ENCODE assay signal across 21 cellular contexts in the genomic region with DNA sequence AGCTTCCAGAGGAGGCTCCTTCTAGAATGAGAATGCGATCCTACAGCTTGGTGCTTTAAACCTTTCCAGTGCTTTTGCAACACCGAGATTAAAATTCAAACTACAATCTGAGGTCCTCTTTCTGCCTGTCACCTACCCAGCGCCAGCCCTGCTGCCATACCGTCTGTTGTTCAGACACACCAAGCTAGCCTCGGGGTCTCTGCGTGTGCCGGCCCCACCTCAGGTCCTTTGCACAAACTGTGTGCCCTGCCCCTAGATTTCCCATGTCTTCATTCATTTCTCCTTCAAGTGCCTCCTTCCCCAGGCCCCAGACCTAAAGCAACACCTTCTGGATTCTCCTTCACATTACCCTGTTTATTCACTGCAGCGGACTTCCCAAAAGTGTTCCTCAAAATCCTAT. TPM values are rescaled to one million over a fixed set of nuclear protein-coding genes. Genes with fewer than 3 reads are reported as not detected.
"Had no signal": no experiment of that assay in that cellular context is flagged by ENCODE, and none has a peak within 500 bp of the region (broad histone marks: within the 10 kb centered on the region; RNA-seq: fewer than 3 reads in every experiment).

No MANE protein-coding gene starts in this region.

- H3K27ac ChIP-seq: coronary artery, heart right ventricle, thoracic aorta had no signal

- H3K9me3 ChIP-seq: heart right ventricle, spleen, thoracic aorta had no signal

- H3K4me3 ChIP-seq: coronary artery, heart right ventricle, spleen, thoracic aorta had no signal

- H3K9me3 Mint-ChIP-seq: nephron progenitor cell; stimulated activated naive CD8-positive, alpha-beta T cell treated with anti-CD3 and anti-CD28 coated beads, Interleukin-15, amount 100 ng/mL, for 72 hours; T-cell had no signal

- H3K4me1 Mint-ChIP-seq: nephron progenitor cell had no signal

- FAIRE-seq: frontal cortex, urothelium cell line had no signal

- ATAC-seq: heart right ventricle; left lobe of liver; sciatic nerve; stimulated activated naive CD8-positive, alpha-beta T cell treated with anti-CD3 and anti-CD28 coated beads, Interleukin-15, amount 100 ng/mL, for 72 hours; T-cell had no signal

- H3K27me3 ChIP-seq: heart right ventricle, spleen had no signal

- DNase-seq: activated effector memory CD4-positive, alpha-beta T cell treated with anti-CD3 and anti-CD28 coated beads, Interleukin-2, amount 50 U/mL, for 16 hours; activated T-cell treated with anti-CD3 and anti-CD28 coated beads, Interleukin-2, amount 50 U/mL, for 1 hour; effector CD8-positive, alpha-beta T cell; heart right ventricle; islet precursor cell; mammary epithelial cell; nephron progenitor cell; spleen; stimulated activated naive CD8-positive, alpha-beta T cell treated with anti-CD3 and anti-CD28 coated beads, Interleukin-15, amount 100 ng/mL, for 72 hours; T-cell had no signal

- H3K4me3 Mint-ChIP-seq: nephron progenitor cell; stimulated activated naive CD8-positive, alpha-beta T cell treated with anti-CD3 and anti-CD28 coated beads, Interleukin-15, amount 100 ng/mL, for 72 hours; T-cell had no signal

- H3K27me3 Mint-ChIP-seq: stimulated activated naive CD8-positive, alpha-beta T cell treated with anti-CD3 and anti-CD28 coated beads, Interleukin-15, amount 100 ng/mL, for 72 hours; T-cell had no signal

- H3K27ac Mint-ChIP-seq: nephron progenitor cell had no signal

- H3K36me3 ChIP-seq: thoracic aorta had no signal

RNA-seq across cellular contexts. Expression of a gene that starts 11.1 kb away (rescaled TPM):
- total RNA-seq: osteocyte, pulmonary artery endothelial cell had no signal

RNA-seq across cellular contexts. Expression of a gene that starts 18.8 kb away (rescaled TPM):
- total RNA-seq: cardiac septum, frontal cortex, heart right ventricle, left lobe of liver, mammary epithelial cell, mucosa of gallbladder, osteocyte, pulmonary artery endothelial cell, sciatic nerve, spleen, T-cell, thoracic aorta had no signal
- polyA plus RNA-seq: adipose tissue, heart right ventricle, mammary epithelial cell had no signal
